Comparison of ENCODE assay signal across 2 cellular contexts in genomic region chr16:79756571-79756970, GRCh38.
A peak's percentile ranks its signal among the peaks of the same experiment; 100 is the strongest.
TF ChIP-seq lines count a peak whose summit lies in the region.

No MANE protein-coding gene starts in this region.

TF ChIP-seq in HepG2, 621 proteins besides CTCF, POLR2A, EP300 and RAD21:
- TF ChIP-seq HNRNPK (IDR thresholded peaks at IDR 0.05; ENCODE audit: low read depth, low read length, poor library complexity, severe bottlenecking) (peak; percentile 15), SYNCRIP (IDR thresholded peaks at IDR 0.05; ENCODE audit: insufficient read depth, low read depth, low read length) (no peak)

TF ChIP-seq in K562, 482 proteins besides CTCF, POLR2A, EP300 and RAD21:
- TF ChIP-seq NELFE (IDR thresholded peaks at IDR 0.05; ENCODE audit: insufficient read depth, insufficient read length): no peak
- TF ChIP-seq CEBPG (CRISPR knock-in tag; IDR thresholded peaks at IDR 0.05): no peak
- TF ChIP-seq CEBPG (tag; conservative IDR thresholded peaks at IDR 0.05 in 1 of 2, IDR thresholded peaks at IDR 0.05 in 1 of 2): peak in 1 of 2 experiments; percentile 57; a peak in 2 of 4 replicates
- peak; percentile 79 for TF ChIP-seq ZNF512 (tag; IDR thresholded peaks at IDR 0.05)
- 0 out of 2 replicates have a peak, but pooled peaks have one; percentile 10 for TF ChIP-seq ZSCAN32 (CRISPR knock-in tag; IDR thresholded peaks at IDR 0.05)
- TF ChIP-seq ATF3 (IDR thresholded peaks at IDR 0.05): 0 out of 2 replicates have a peak, but pooled peaks have one; percentile 10
- no peak for TF ChIP-seq ATF3 (CRISPR knock-in tag; conservative IDR thresholded peaks at IDR 0.05)
